Comparison of ENCODE assay signal across 17 cellular contexts in genomic region chr14:74982661-74983060, GRCh38.
"Had no signal": no experiment of that assay in that cellular context is flagged by ENCODE, and none has a peak within 500 bp of the region (broad histone marks: within the 10 kb centered on the region; RNA-seq: fewer than 3 reads in every experiment).

No MANE protein-coding gene starts in this region.

- H3K4me3 ChIP-seq: heart left ventricle, pancreas, skin epidermis, tibial nerve had no signal

- DNase-seq: activated CD4-positive, alpha-beta T cell treated with anti-CD3 and anti-CD28 coated beads, Interleukin-2, amount 50 U/mL, for 48 hours; activated CD4-positive, CD25-positive, alpha-beta regulatory T cell treated with anti-CD3 and anti-CD28 coated beads, Interleukin-2, amount 50 U/mL, for 72 hours; activated CD8-positive, alpha-beta memory T cell treated with anti-CD3 and anti-CD28 coated beads, Interleukin-2, amount 10 ng/mL, durations not matched to agents 7 days and 5 days; activated gamma-delta T cell; activated T-cell treated with anti-CD3 and anti-CD28 coated beads, Interleukin-2, amount 50 U/mL, for 24 hours; amygdala; brain microvascular endothelial cell; foreskin melanocyte; heart left ventricle; pancreas; retina; stimulated activated CD4-positive, alpha-beta T cell treated with anti-CD3 and anti-CD28 coated beads, Interleukin-4, amount 100 ng/mL, for 4 hours had no signal

- H3K27me3 Mint-ChIP-seq: activated CD8-positive, alpha-beta memory T cell treated with anti-CD3 and anti-CD28 coated beads, Interleukin-2, amount 10 ng/mL, durations not matched to agents 7 days and 5 days; activated naive CD8-positive, alpha-beta T cell; activated T-cell treated with anti-CD3 and anti-CD28 coated beads, Interleukin-2, amount 50 U/mL, for 24 hours had no signal

- H3K27ac Mint-ChIP-seq: activated CD8-positive, alpha-beta memory T cell treated with anti-CD3 and anti-CD28 coated beads, Interleukin-2, amount 10 ng/mL, durations not matched to agents 7 days and 5 days; activated naive CD8-positive, alpha-beta T cell; activated T-cell treated with anti-CD3 and anti-CD28 coated beads, Interleukin-2, amount 50 U/mL, for 24 hours; T-helper 2 cell treated with Interferon-gamma antibody and Interleukin-4, amounts not matched to agents 5 μg/mL and 100 μg/mL, for 36 hours had no signal

- H3K4me3 Mint-ChIP-seq: activated CD8-positive, alpha-beta memory T cell treated with anti-CD3 and anti-CD28 coated beads, Interleukin-2, amount 10 ng/mL, durations not matched to agents 7 days and 5 days; activated naive CD8-positive, alpha-beta T cell; activated T-cell treated with anti-CD3 and anti-CD28 coated beads, Interleukin-2, amount 50 U/mL, for 24 hours; T-helper 2 cell treated with Interferon-gamma antibody and Interleukin-4, amounts not matched to agents 5 μg/mL and 100 μg/mL, for 36 hours had no signal

- H3K9me3 Mint-ChIP-seq: activated T-cell treated with anti-CD3 and anti-CD28 coated beads, Interleukin-2, amount 50 U/mL, for 24 hours; T-helper 2 cell treated with Interferon-gamma antibody and Interleukin-4, amounts not matched to agents 5 μg/mL and 100 μg/mL, for 36 hours had no signal

- H3K9me3 ChIP-seq: heart left ventricle, pancreas, tibial nerve had no signal

- H3K27me3 ChIP-seq: brain microvascular endothelial cell, heart left ventricle, pancreas, tibial nerve had no signal

- H3K36me3 ChIP-seq: brain microvascular endothelial cell, heart left ventricle, pancreas, tibial nerve had no signal

- H3K36me3 Mint-ChIP-seq: activated CD8-positive, alpha-beta memory T cell treated with anti-CD3 and anti-CD28 coated beads, Interleukin-2, amount 10 ng/mL, durations not matched to agents 7 days and 5 days; activated naive CD8-positive, alpha-beta T cell had no signal

- H3K4me1 ChIP-seq: pancreas had no signal

- ATAC-seq: activated CD8-positive, alpha-beta memory T cell treated with anti-CD3 and anti-CD28 coated beads, Interleukin-2, amount 10 ng/mL, durations not matched to agents 7 days and 5 days; heart left ventricle; left lobe of liver; pancreas had no signal
